ENCODE assay signal across 1 cellular context in genomic region chr9:107284636-107285035, GRCh38.
TF ChIP-seq lines count a peak whose summit lies in the region.

No MANE protein-coding gene starts in this region.

TF ChIP-seq in HepG2, 621 proteins besides CTCF, POLR2A, EP300 and RAD21 (continued from another document and continues in another):
- TF ChIP-seq ARID3A (IDR thresholded peaks at IDR 0.05; ENCODE audit: low read depth, low read length) (peak; percentile 69; the same call in 1 of the 2 replicates), KLF16 (CRISPR knock-in tag; IDR thresholded peaks at IDR 0.05) (peak in 1 of 2 experiments; percentile 49; a peak in 1 of 4 replicates), JARID2 (CRISPR knock-in tag; IDR thresholded peaks at IDR 0.05; ENCODE audit: insufficient replicate concordance) (no peak), RCOR2 (CRISPR knock-in tag; IDR thresholded peaks at IDR 0.05) (peak; percentile 49; the same call in 1 of the 2 replicates), LCORL (IDR thresholded peaks at IDR 0.05) (no peak), LCORL (CRISPR knock-in tag; IDR thresholded peaks at IDR 0.05) (no peak), SAP130 (CRISPR knock-in tag; IDR thresholded peaks at IDR 0.05; ENCODE audit: low read depth) (peak; percentile 74), PAF1 (CRISPR knock-in tag; IDR thresholded peaks at IDR 0.05) (peak; percentile 88), FOXP4 (CRISPR knock-in tag; IDR thresholded peaks at IDR 0.05) (peak; percentile 42; the same call in 1 of the 2 replicates), ISL2 (CRISPR knock-in tag; IDR thresholded peaks at IDR 0.05) (peak; percentile 87), ZNF33A (CRISPR knock-in tag; IDR thresholded peaks at IDR 0.05; ENCODE audit: borderline replicate concordance) (no peak), ZNF343 (CRISPR knock-in tag; IDR thresholded peaks at IDR 0.05) (no peak), MAX (IDR thresholded peaks at IDR 0.05) (no peak), MLXIP (CRISPR knock-in tag; IDR thresholded peaks at IDR 0.05; ENCODE audit: borderline replicate concordance) (no peak), ZNF160 (CRISPR knock-in tag; IDR thresholded peaks at IDR 0.05) (no peak), NR2C2 (CRISPR knock-in tag; IDR thresholded peaks at IDR 0.05; ENCODE audit: borderline replicate concordance) (peak; percentile 18; the same call in 1 of the 2 replicates), TBX3 (IDR thresholded peaks at IDR 0.05; ENCODE audit: borderline replicate concordance) (no peak), POLR2AphosphoS5 (IDR thresholded peaks at IDR 0.05; ENCODE audit: low read depth, low read length) (peak; percentile 38), ARID5B (CRISPR knock-in tag; IDR thresholded peaks at IDR 0.05) (peak; percentile 78), ZNF275 (CRISPR knock-in tag; IDR thresholded peaks at IDR 0.05; ENCODE audit: borderline replicate concordance) (no peak), SMAD9 (CRISPR knock-in tag; IDR thresholded peaks at IDR 0.05) (no peak), REXO4 (CRISPR knock-in tag; IDR thresholded peaks at IDR 0.05; ENCODE audit: borderline replicate concordance) (no peak), ZNF350 (CRISPR knock-in tag; IDR thresholded peaks at IDR 0.05; ENCODE audit: borderline replicate concordance, low read depth) (no peak), ZNF790 (CRISPR knock-in tag; IDR thresholded peaks at IDR 0.05; ENCODE audit: borderline replicate concordance) (no peak), MYC (CRISPR knock-in tag; IDR thresholded peaks at IDR 0.05; ENCODE audit: borderline replicate concordance) (no peak), NR2F6 (IDR thresholded peaks at IDR 0.05) (peak; percentile 41), NR2F6 (CRISPR knock-in tag; IDR thresholded peaks at IDR 0.05) (peak; percentile 46; the same call in 1 of the 2 replicates), FOXA3 (CRISPR knock-in tag; IDR thresholded peaks at IDR 0.05) (peak; percentile 77), ETV6 (CRISPR knock-in tag; conservative IDR thresholded peaks at IDR 0.05) (no peak), CREM (IDR thresholded peaks at IDR 0.05) (peak; percentile 67; the same call in 1 of the 2 replicates), CREM (CRISPR knock-in tag; IDR thresholded peaks at IDR 0.05) (no peak), ZSCAN12 (CRISPR knock-in tag; IDR thresholded peaks at IDR 0.05) (no peak), ADNP (CRISPR knock-in tag; IDR thresholded peaks at IDR 0.05) (no peak), GATAD2A (CRISPR knock-in tag; IDR thresholded peaks at IDR 0.05) (peak; percentile 81), RERE (CRISPR knock-in tag; IDR thresholded peaks at IDR 0.05; ENCODE audit: low read depth) (peak; percentile 79; the same call in 1 of the 2 replicates), RBFOX2 (IDR thresholded peaks at IDR 0.05; ENCODE audit: low read depth, low read length) (0 out of 2 replicates have a peak, but pooled peaks have one; percentile 22), PAXIP1 (CRISPR knock-in tag; conservative IDR thresholded peaks at IDR 0.05) (peak; percentile 59), ZNF564 (CRISPR knock-in tag; IDR thresholded peaks at IDR 0.05) (no peak)
